ENCODE assay signal across 1 cellular context in the genomic region with DNA sequence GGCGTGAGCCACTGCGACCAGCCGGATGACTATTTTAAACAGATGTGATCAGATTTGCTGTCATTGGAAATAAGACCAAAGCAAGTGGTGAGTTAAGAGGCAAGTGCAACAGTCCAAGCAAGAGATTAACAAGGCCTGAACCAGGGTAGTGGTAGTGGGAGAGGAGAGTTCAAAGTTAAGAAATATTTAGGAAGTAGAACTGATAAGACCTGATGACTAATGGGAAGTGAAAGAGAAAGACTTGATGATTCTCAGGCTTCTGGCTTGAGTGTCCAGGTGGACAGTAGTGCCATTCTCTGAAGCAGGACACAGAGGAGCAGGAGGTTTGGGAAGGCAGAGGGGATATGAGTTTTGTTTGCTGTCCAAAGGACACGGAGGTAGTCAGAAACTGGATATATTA.
A peak's percentile ranks its signal among the peaks of the same experiment; 100 is the strongest.
TF ChIP-seq lines count a peak whose summit lies in the region.

No MANE protein-coding gene starts in this region.

TF ChIP-seq in K562, 482 proteins besides CTCF, POLR2A, EP300 and RAD21:
- TF ChIP-seq ZNF586 (CRISPR knock-in tag; conservative IDR thresholded peaks at IDR 0.05) = no peak
- TF ChIP-seq MTF1 (CRISPR knock-in tag; IDR thresholded peaks at IDR 0.05; ENCODE audit: borderline replicate concordance) = no peak
- TF ChIP-seq, protein P1, sequence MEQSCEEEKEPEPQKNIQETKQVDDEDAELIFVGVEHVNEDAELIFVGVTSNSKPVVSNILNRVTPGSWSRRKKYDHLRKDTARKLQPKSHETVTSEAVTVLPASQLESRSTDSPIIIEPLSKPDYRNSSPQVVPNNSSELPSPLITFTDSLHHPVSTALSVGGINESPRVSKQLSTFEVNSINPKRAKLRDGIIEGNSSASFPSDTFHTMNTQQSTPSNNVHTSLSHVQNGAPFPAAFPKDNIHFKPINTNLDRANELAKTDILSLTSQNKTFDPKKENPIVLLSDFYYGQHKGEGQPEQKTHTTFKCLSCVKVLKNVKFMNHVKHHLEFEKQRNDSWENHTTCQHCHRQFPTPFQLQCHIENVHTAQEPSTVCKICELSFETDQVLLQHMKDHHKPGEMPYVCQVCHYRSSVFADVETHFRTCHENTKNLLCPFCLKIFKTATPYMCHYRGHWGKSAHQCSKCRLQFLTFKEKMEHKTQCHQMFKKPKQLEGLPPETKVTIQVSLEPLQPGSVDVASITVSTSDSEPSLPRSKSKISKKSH (CRISPR knock-in tag; IDR thresholded peaks at IDR 0.05) = no peak
- TF ChIP-seq, protein P2, sequence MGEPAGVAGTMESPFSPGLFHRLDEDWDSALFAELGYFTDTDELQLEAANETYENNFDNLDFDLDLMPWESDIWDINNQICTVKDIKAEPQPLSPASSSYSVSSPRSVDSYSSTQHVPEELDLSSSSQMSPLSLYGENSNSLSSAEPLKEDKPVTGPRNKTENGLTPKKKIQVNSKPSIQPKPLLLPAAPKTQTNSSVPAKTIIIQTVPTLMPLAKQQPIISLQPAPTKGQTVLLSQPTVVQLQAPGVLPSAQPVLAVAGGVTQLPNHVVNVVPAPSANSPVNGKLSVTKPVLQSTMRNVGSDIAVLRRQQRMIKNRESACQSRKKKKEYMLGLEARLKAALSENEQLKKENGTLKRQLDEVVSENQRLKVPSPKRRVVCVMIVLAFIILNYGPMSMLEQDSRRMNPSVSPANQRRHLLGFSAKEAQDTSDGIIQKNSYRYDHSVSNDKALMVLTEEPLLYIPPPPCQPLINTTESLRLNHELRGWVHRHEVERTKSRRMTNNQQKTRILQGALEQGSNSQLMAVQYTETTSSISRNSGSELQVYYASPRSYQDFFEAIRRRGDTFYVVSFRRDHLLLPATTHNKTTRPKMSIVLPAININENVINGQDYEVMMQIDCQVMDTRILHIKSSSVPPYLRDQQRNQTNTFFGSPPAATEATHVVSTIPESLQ (CRISPR knock-in tag; IDR thresholded peaks at IDR 0.05) = no peak
- TF ChIP-seq, protein P3, sequence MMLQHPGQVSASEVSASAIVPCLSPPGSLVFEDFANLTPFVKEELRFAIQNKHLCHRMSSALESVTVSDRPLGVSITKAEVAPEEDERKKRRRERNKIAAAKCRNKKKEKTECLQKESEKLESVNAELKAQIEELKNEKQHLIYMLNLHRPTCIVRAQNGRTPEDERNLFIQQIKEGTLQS (IDR thresholded peaks at IDR 0.05) = peak; percentile 40; the same call in 1 of the 2 replicates
- TF ChIP-seq, protein P3 (CRISPR knock-in tag; conservative IDR thresholded peaks at IDR 0.05) = no peak
- 0 out of 2 replicates have a peak, but pooled peaks have one; percentile 28 for TF ChIP-seq DPF2 (IDR thresholded peaks at IDR 0.05)
- TF ChIP-seq, protein P4, sequence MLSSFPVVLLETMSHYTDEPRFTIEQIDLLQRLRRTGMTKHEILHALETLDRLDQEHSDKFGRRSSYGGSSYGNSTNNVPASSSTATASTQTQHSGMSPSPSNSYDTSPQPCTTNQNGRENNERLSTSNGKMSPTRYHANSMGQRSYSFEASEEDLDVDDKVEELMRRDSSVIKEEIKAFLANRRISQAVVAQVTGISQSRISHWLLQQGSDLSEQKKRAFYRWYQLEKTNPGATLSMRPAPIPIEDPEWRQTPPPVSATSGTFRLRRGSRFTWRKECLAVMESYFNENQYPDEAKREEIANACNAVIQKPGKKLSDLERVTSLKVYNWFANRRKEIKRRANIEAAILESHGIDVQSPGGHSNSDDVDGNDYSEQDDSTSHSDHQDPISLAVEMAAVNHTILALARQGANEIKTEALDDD (IDR thresholded peaks at IDR 0.05) = peak; percentile 57
- TF ChIP-seq, protein P5, sequence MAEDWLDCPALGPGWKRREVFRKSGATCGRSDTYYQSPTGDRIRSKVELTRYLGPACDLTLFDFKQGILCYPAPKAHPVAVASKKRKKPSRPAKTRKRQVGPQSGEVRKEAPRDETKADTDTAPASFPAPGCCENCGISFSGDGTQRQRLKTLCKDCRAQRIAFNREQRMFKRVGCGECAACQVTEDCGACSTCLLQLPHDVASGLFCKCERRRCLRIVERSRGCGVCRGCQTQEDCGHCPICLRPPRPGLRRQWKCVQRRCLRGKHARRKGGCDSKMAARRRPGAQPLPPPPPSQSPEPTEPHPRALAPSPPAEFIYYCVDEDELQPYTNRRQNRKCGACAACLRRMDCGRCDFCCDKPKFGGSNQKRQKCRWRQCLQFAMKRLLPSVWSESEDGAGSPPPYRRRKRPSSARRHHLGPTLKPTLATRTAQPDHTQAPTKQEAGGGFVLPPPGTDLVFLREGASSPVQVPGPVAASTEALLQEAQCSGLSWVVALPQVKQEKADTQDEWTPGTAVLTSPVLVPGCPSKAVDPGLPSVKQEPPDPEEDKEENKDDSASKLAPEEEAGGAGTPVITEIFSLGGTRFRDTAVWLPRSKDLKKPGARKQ (CRISPR knock-in tag; IDR thresholded peaks at IDR 0.05) = no peak
- TF ChIP-seq NR2C2 (CRISPR knock-in tag; IDR thresholded peaks at IDR 0.05) = no peak
- TF ChIP-seq NR2C2 (tag; IDR thresholded peaks at IDR 0.05) = peak; percentile 58; the same call in 1 of the 2 replicates
- TF ChIP-seq XRCC5 (IDR thresholded peaks at IDR 0.05; ENCODE audit: low read depth, low read length) = no peak
- no peak for TF ChIP-seq IRF2 (CRISPR knock-in tag; IDR thresholded peaks at IDR 0.05)
- no peak for TF ChIP-seq ZNF507 (tag; conservative IDR thresholded peaks at IDR 0.05)
- TF ChIP-seq FOSL1 (tag; conservative IDR thresholded peaks at IDR 0.05) = peak; percentile 68
- no peak for TF ChIP-seq BMI1 (IDR thresholded peaks at IDR 0.05; ENCODE audit: low read length)
- no peak for TF ChIP-seq HMGN3 (IDR thresholded peaks at IDR 0.05; ENCODE audit: borderline replicate concordance, extremely low read depth, insufficient read length, low read depth, low read length)
- TF ChIP-seq PHF21A (IDR thresholded peaks at IDR 0.05; ENCODE audit: borderline replicate concordance, low read depth) = no peak
- TF ChIP-seq KDM4B (IDR thresholded peaks at IDR 0.05; ENCODE audit: borderline replicate concordance in 2 of 2, low read depth in 1 of 2) = no peak
- TF ChIP-seq FOXA3 (CRISPR knock-in tag; conservative IDR thresholded peaks at IDR 0.05 in 1 of 2, IDR thresholded peaks at IDR 0.05 in 1 of 2) = no peak
- no peak for TF ChIP-seq NR3C1 (CRISPR knock-in tag; IDR thresholded peaks at IDR 0.05)
- no peak for TF ChIP-seq NFE2 (IDR thresholded peaks at IDR 0.05; ENCODE audit: low read depth)
- TF ChIP-seq POLR3A (IDR thresholded peaks at IDR 0.05; ENCODE audit: borderline replicate concordance, extremely low read depth, insufficient read depth, insufficient read length) = no peak
- TF ChIP-seq ZNF174 (CRISPR knock-in tag; IDR thresholded peaks at IDR 0.05) = no peak
- TF ChIP-seq ILF3 (IDR thresholded peaks at IDR 0.05; ENCODE audit: borderline replicate concordance) = no peak
- TF ChIP-seq NR1H2 (CRISPR knock-in tag; IDR thresholded peaks at IDR 0.05) = no peak
- no peak for TF ChIP-seq ZFP30 (CRISPR knock-in tag; IDR thresholded peaks at IDR 0.05; ENCODE audit: borderline replicate concordance)
- TF ChIP-seq JUND (IDR thresholded peaks at IDR 0.05; ENCODE audit: borderline replicate concordance, low read depth, low read length) = 0 out of 2 replicates have a peak, but pooled peaks have one; percentile 10
- TF ChIP-seq JUND (tag; IDR thresholded peaks at IDR 0.05; ENCODE audit: borderline replicate concordance, low read depth, low read length) = no peak; the same call in 2 of the 3 replicates
- no peak for TF ChIP-seq SETDB1 (IDR thresholded peaks at IDR 0.05; ENCODE audit: low read length)
- TF ChIP-seq, protein P6, sequence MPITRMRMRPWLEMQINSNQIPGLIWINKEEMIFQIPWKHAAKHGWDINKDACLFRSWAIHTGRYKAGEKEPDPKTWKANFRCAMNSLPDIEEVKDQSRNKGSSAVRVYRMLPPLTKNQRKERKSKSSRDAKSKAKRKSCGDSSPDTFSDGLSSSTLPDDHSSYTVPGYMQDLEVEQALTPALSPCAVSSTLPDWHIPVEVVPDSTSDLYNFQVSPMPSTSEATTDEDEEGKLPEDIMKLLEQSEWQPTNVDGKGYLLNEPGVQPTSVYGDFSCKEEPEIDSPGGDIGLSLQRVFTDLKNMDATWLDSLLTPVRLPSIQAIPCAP (CRISPR knock-in tag; IDR thresholded peaks at IDR 0.05; ENCODE audit: borderline replicate concordance) = no peak
- TF ChIP-seq U2AF2 (optimal IDR thresholded peaks at IDR 0.05; ENCODE audit: low read depth, low read length) = no peak
- peak; percentile 27; the same call in 1 of the 2 replicates for TF ChIP-seq NR2C1 (IDR thresholded peaks at IDR 0.05)
- TF ChIP-seq NR2C1 (tag; IDR thresholded peaks at IDR 0.05) = no peak
- no peak for TF ChIP-seq KDM5B (IDR thresholded peaks at IDR 0.05; ENCODE audit: insufficient replicate concordance, low read depth, low read length)
- 0 out of 2 replicates have a peak, but pooled peaks have one; percentile 32 for TF ChIP-seq ARID1B (IDR thresholded peaks at IDR 0.05)
- no peak for TF ChIP-seq SMARCE1 (IDR thresholded peaks at IDR 0.05)
- no peak for TF ChIP-seq ZNF3 (CRISPR knock-in tag; IDR thresholded peaks at IDR 0.05)
